In genomic region chr11:45885921-45886721, GRCh38 we compare ENCODE assay signal across 8 cellular contexts.
DNase-seq lines count a peak whose midpoint lies in the region; ATAC-seq and TF ChIP-seq lines count a peak whose summit lies in the region.

No MANE protein-coding gene starts in this region.

- no peak for ATAC-seq in stimulated activated memory B cell treated with anti-CD40 and anti-IgM and Interleukin-4, amounts not matched to agents 10 μg/mL and 1 μg/mL and 100 μg/mL, for 72 hours
- ATAC-seq in HG03378 (IDR thresholded peaks at IDR 0.05; ENCODE audit: unreplicated experiment), result no peak
- ATAC-seq in GM18517 (IDR thresholded peaks at IDR 0.05; ENCODE audit: unreplicated experiment), result no peak

- H3K4me3 ChIP-seq in WERI-Rb-1 (ENCODE audit: low read depth, low read length), result peak overlapping the region; percentile 81
- H3K4me3 ChIP-seq in iPS-15b (ENCODE audit: low read depth, low read length), result peak overlapping the region; percentile 72

- peaks cover 15% of the 10 kb centered on the region for H3K27me3 Mint-ChIP-seq in stimulated activated memory B cell treated with anti-CD40 and anti-IgM and Interleukin-4, amounts not matched to agents 10 μg/mL and 1 μg/mL and 100 μg/mL, for 72 hours

- no peak for TF ChIP-seq CTCF in WERI-Rb-1 (IDR thresholded peaks at IDR 0.05; ENCODE audit: low read depth, low read length)

- no peaks in the 10 kb centered on the region for H3K9me3 Mint-ChIP-seq in stimulated activated memory B cell treated with anti-CD40 and anti-IgM and Interleukin-4, amounts not matched to agents 10 μg/mL and 1 μg/mL and 100 μg/mL, for 72 hours

- H3K36me3 ChIP-seq in WERI-Rb-1, result peaks cover 9% of the 10 kb centered on the region
- H3K36me3 ChIP-seq in iPS-15b (ENCODE audit: control insufficient read depth, insufficient read depth, low read length), result peaks cover 6% of the 10 kb centered on the region

- no peaks in the 10 kb centered on the region for H3K9me3 ChIP-seq in WERI-Rb-1 (ENCODE audit: severe bottlenecking)
- no peaks in the 10 kb centered on the region for H3K9me3 ChIP-seq in iPS-15b (ENCODE audit: control insufficient read depth, insufficient read depth, low read length)

- H3K27ac Mint-ChIP-seq in stimulated activated memory B cell treated with anti-CD40 and anti-IgM and Interleukin-4, amounts not matched to agents 10 μg/mL and 1 μg/mL and 100 μg/mL, for 72 hours, result no peak overlapping the region

- H3K27me3 ChIP-seq in WERI-Rb-1 (ENCODE audit: insufficient read depth, low read depth, severe bottlenecking) (no peaks in the 10 kb centered on the region), iPS-15b (ENCODE audit: control insufficient read depth, insufficient read depth, low read length) (no peaks in the 10 kb centered on the region)

- H3K27ac ChIP-seq in WERI-Rb-1, result peak overlapping the region; percentile 65

- peak; percentile 18 for DNase-seq in NCI-H345 (lab: John Stamatoyannopoulos, UW)
- DNase-seq in NCI-H345 treated with DMSO at 0.1 percent for 48 hours (lab: John Stamatoyannopoulos, UW; ENCODE audit: unreplicated experiment), result no peak
- DNase-seq in WERI-Rb-1, result peak; percentile 46
- DNase-seq in effector CD4-positive, alpha-beta T cell, result no peak

- peaks cover 24% of the 10 kb centered on the region for H3K36me3 Mint-ChIP-seq in stimulated activated memory B cell treated with anti-CD40 and anti-IgM and Interleukin-4, amounts not matched to agents 10 μg/mL and 1 μg/mL and 100 μg/mL, for 72 hours

- H3K9ac ChIP-seq in iPS-15b (ENCODE audit: low read depth, low read length), result peak overlapping the region; percentile 47

- peaks cover 15% of the 10 kb centered on the region for H3K4me1 Mint-ChIP-seq in stimulated activated memory B cell treated with anti-CD40 and anti-IgM and Interleukin-4, amounts not matched to agents 10 μg/mL and 1 μg/mL and 100 μg/mL, for 72 hours

- no peaks in the 10 kb centered on the region for H3K4me1 ChIP-seq in iPS-15b (ENCODE audit: control insufficient read depth, insufficient read depth, low read length)

- H3K4me3 Mint-ChIP-seq in stimulated activated memory B cell treated with anti-CD40 and anti-IgM and Interleukin-4, amounts not matched to agents 10 μg/mL and 1 μg/mL and 100 μg/mL, for 72 hours, result peak overlapping the region; percentile 8

Comparison
In these comparisons a context has a peak if more than half of its experiments do, and no peak if none do; other contexts are left out.
1. DNase-seq: peak in NCI-H345 (single experiment) and WERI-Rb-1 (single experiment); none in NCI-H345 treated with DMSO at 0.1 percent for 48 hours (single experiment) and effector CD4-positive, alpha-beta T cell (single experiment).